In genomic region chr1:11643782-11644181, GRCh38 we compare ENCODE assay signal across 29 cellular contexts. TPM values are rescaled to one million over a fixed set of nuclear protein-coding genes. Genes with fewer than 3 reads are reported as not detected.
"Had no signal": no experiment of that assay in that cellular context is flagged by ENCODE, and none has a peak within 500 bp of the region (broad histone marks: within the 10 kb centered on the region; RNA-seq: fewer than 3 reads in every experiment).

No MANE protein-coding gene starts in this region.

- H3K27ac Mint-ChIP-seq: immature natural killer cell; naive thymus-derived CD8-positive, alpha-beta T cell; nephron; neural progenitor cell; progenitor cell of endocrine pancreas; stimulated activated naive CD8-positive, alpha-beta T cell treated with anti-CD3 and anti-CD28 coated beads, Interleukin-15, Interleukin-2, amounts not matched to agents 100 ng/mL and 50 ng/mL, for 24 hours; type B pancreatic cell had no signal

- H3K27me3 ChIP-seq: ovary, right atrium auricular region had no signal

- H3K27ac ChIP-seq: left lung, lower lobe of right lung, neural progenitor cell, ovary, right atrium auricular region, skin epidermis, suprapubic skin, thoracic aorta, tibial artery, uterus had no signal

- H3K9me3 Mint-ChIP-seq: immature natural killer cell; naive thymus-derived CD8-positive, alpha-beta T cell; nephron; neural progenitor cell; stimulated activated naive CD8-positive, alpha-beta T cell treated with anti-CD3 and anti-CD28 coated beads, Interleukin-15, Interleukin-2, amounts not matched to agents 100 ng/mL and 50 ng/mL, for 24 hours; type B pancreatic cell had no signal

- H3K4me3 Mint-ChIP-seq: immature natural killer cell; naive thymus-derived CD8-positive, alpha-beta T cell; nephron; neural progenitor cell; stimulated activated naive CD8-positive, alpha-beta T cell treated with anti-CD3 and anti-CD28 coated beads, Interleukin-15, Interleukin-2, amounts not matched to agents 100 ng/mL and 50 ng/mL, for 24 hours; type B pancreatic cell had no signal

- H3K4me3 ChIP-seq: left lung, lower lobe of right lung, neural progenitor cell, ovary, right atrium auricular region, skin epidermis, suprapubic skin, thoracic aorta, tibial artery, uterus had no signal

- H3K9me3 ChIP-seq: left lung, lower lobe of right lung, ovary, right atrium auricular region, suprapubic skin, thoracic aorta, tibial artery, uterus had no signal

- H3K4me1 ChIP-seq: uterus had no signal

- H2AFZ ChIP-seq: neural progenitor cell had no signal

- H3K4me2 ChIP-seq: neural progenitor cell had no signal

- ATAC-seq: left colon; left lung; lower lobe of right lung; naive thymus-derived CD8-positive, alpha-beta T cell; sciatic nerve had no signal

- H3K36me3 ChIP-seq: left lung, lower lobe of right lung, neural progenitor cell, ovary, right atrium auricular region, suprapubic skin, thoracic aorta, tibial artery, uterus had no signal

- H3K9ac ChIP-seq: neural progenitor cell had no signal

- H3K36me3 Mint-ChIP-seq: immature natural killer cell; naive thymus-derived CD8-positive, alpha-beta T cell; neural progenitor cell; type B pancreatic cell had no signal

- H3K4me1 Mint-ChIP-seq: nephron, neural progenitor cell had no signal

- FAIRE-seq: islet of Langerhans, kidney had no signal

- DNase-seq: hypothalamus; immature natural killer cell; kidney; left colon; left lung; lower lobe of right lung; mammary epithelial cell; mesenchymal stem cell; naive thymus-derived CD8-positive, alpha-beta T cell; ovary; stimulated activated CD4-positive, alpha-beta T cell treated with anti-CD3 and anti-CD28 coated beads, Interleukin-12 subunit alpha, Interleukin-12 subunit beta, amount 100 ng/mL, for 4 hours; stimulated activated CD4-positive, alpha-beta T cell treated with anti-CD3 and anti-CD28 coated beads, Interleukin-15, amount 100 ng/mL, for 24 hours; stimulated activated CD4-positive, alpha-beta T cell treated with anti-CD3 and anti-CD28 coated beads, Interleukin-2, amount 100 ng/mL, for 24 hours; stimulated activated CD4-positive, alpha-beta T cell treated with anti-CD3 and anti-CD28 coated beads, Interleukin-4, amount 100 ng/mL, for 1 hour; stimulated activated naive CD4-positive, alpha-beta T cell; tibial artery; uterus had no signal

RNA-seq across cellular contexts. Expression of gene DRAXIN, which starts 47.7 kb away (rescaled TPM):
- total RNA-seq: omental fat pad, right atrium auricular region, sciatic nerve had no signal
